ENCODE assay signal across 14 cellular contexts in genomic region chr16:89446975-89447293, GRCh38. TPM values are rescaled to one million over a fixed set of nuclear protein-coding genes. Genes with fewer than 3 reads are reported as not detected.
DNase-seq lines count a peak whose midpoint lies in the region; ATAC-seq, FAIRE-seq and TF ChIP-seq lines count a peak whose summit lies in the region.
"Had no signal": no experiment of that assay in that cellular context is flagged by ENCODE, and none has a peak within 500 bp of the region (broad histone marks: within the 10 kb centered on the region; RNA-seq: fewer than 3 reads in every experiment).

No MANE protein-coding gene starts in this region.

- no peak overlapping the region for H3K18ac ChIP-seq in H1 (ENCODE audit: extremely low read depth, low read length)

- H3K27me3 ChIP-seq in H1 (replicated peaks in 1 of 4; ENCODE audit: control insufficient read depth in 3 of 4, extremely low read depth in 1 of 4, insufficient read depth in 3 of 4, low read length in 3 of 4) (no peaks in the 10 kb centered on the region), skeletal muscle satellite cell (ENCODE audit: control insufficient read depth, insufficient read depth, low read length) (no peaks in the 10 kb centered on the region), gastroesophageal sphincter (no peaks in the 10 kb centered on the region)
- H3K27me3 ChIP-seq: MG63 had no signal

- H2AK5ac ChIP-seq in H1 (ENCODE audit: low read depth, low read length), result no peak overlapping the region

- H2AFZ ChIP-seq in H1 (ENCODE audit: low read length), result no peak overlapping the region

- TF ChIP-seq EP300 in H1 (IDR thresholded peaks at IDR 0.05; ENCODE audit: borderline replicate concordance in 1 of 2, low read depth in 2 of 2, low read length in 2 of 2) (no peak), gastroesophageal sphincter (IDR thresholded peaks at IDR 0.05) (no peak)

- H3K23ac ChIP-seq in H1 (ENCODE audit: insufficient read length), result no peak overlapping the region

- H3K27ac Mint-ChIP-seq in activated naive CD4-positive, alpha-beta T cell treated with anti-CD3 and anti-CD28 coated beads for 36 hours, result peak overlapping the region; percentile 71
- H3K27ac Mint-ChIP-seq in WTC11, result peak overlapping the region; percentile 90

- H3K79me2 ChIP-seq in H1 (ENCODE audit: control insufficient read depth in 1 of 2, insufficient read depth in 2 of 2, low read length in 2 of 2), result peaks cover 71 to 100% of the 10 kb centered on the region in 2 experiments

- H3K9me3 ChIP-seq in H1 (ENCODE audit: insufficient read depth in 2 of 2, low read depth in 1 of 2, low read length in 1 of 2) (no peaks in the 10 kb centered on the region), skeletal muscle satellite cell (replicated peaks; ENCODE audit: low read length) (no peaks in the 10 kb centered on the region), gastroesophageal sphincter (no peaks in the 10 kb centered on the region)
- H3K9me3 ChIP-seq: MG63 had no signal

- H3K14ac ChIP-seq in H1 (ENCODE audit: insufficient read length), result no peak overlapping the region

- TF ChIP-seq POLR2A in H1 (IDR thresholded peaks at IDR 0.05; ENCODE audit: control extremely low read depth in 1 of 2, low read depth in 2 of 2, low read length in 2 of 2) (no peak), gastroesophageal sphincter (IDR thresholded peaks at IDR 0.05) (no peak)

- H3K23me2 ChIP-seq in H1 (ENCODE audit: low read depth, low read length), result no peaks in the 10 kb centered on the region

- peak overlapping the region; percentile 7 for H3K4me3 Mint-ChIP-seq in activated naive CD4-positive, alpha-beta T cell treated with anti-CD3 and anti-CD28 coated beads for 36 hours
- H3K4me3 Mint-ChIP-seq in WTC11, result no peak overlapping the region

- H3K9ac ChIP-seq in H1 (replicated peaks in 1 of 4; ENCODE audit: extremely low read depth in 1 of 4, low read depth in 3 of 4, low read length in 3 of 4) (no peak overlapping the region), skeletal muscle satellite cell (ENCODE audit: low read depth, low read length) (no peak overlapping the region)

- H3K4me1 Mint-ChIP-seq in activated naive CD4-positive, alpha-beta T cell treated with anti-CD3 and anti-CD28 coated beads for 36 hours (ENCODE audit: low read depth), result peaks cover 93% of the 10 kb centered on the region
- peaks cover 79% of the 10 kb centered on the region for H3K4me1 Mint-ChIP-seq in WTC11

- no peak for ATAC-seq in WTC11
- no peak for ATAC-seq in HG03095 (IDR thresholded peaks at IDR 0.05; ENCODE audit: unreplicated experiment)
- no peak for ATAC-seq in gastroesophageal sphincter
- ATAC-seq in HG03342 (IDR thresholded peaks at IDR 0.05; ENCODE audit: unreplicated experiment), result no peak
- ATAC-seq: esophagus mucosa had no signal

- H3K4me3 ChIP-seq in H1 (ENCODE audit: extremely low read depth in 1 of 4, insufficient read depth in 2 of 4, low read depth in 3 of 4, low read length in 4 of 4) (no peak overlapping the region), skeletal muscle satellite cell (ENCODE audit: low read length) (peak overlapping the region; percentile 17), gastroesophageal sphincter (no peak overlapping the region)
- H3K4me3 ChIP-seq: lung, MG63 had no signal

- H3K27me3 Mint-ChIP-seq in activated naive CD4-positive, alpha-beta T cell treated with anti-CD3 and anti-CD28 coated beads for 36 hours (ENCODE audit: low read depth), result no peaks in the 10 kb centered on the region
- no peaks in the 10 kb centered on the region for H3K27me3 Mint-ChIP-seq in WTC11 (ENCODE audit: low read depth)

- no peak overlapping the region for H4K91ac ChIP-seq in H1 (replicated peaks; ENCODE audit: insufficient read length, low read length)

- no peak overlapping the region for H3K56ac ChIP-seq in H1 (replicated peaks; ENCODE audit: insufficient read length, low read depth, low read length)

- 0 out of 2 replicates have a peak overlapping the region, but pooled peaks have one; percentile 12 for H3K27ac ChIP-seq in H1 (ENCODE audit: low read depth, low read length)
- H3K27ac ChIP-seq in gastroesophageal sphincter, result no peak overlapping the region

- H3K36me3 ChIP-seq in H1 (ENCODE audit: control insufficient read depth in 2 of 4, insufficient read depth in 4 of 4, low read length in 3 of 4), result no peaks in the 10 kb centered on the region
- H3K36me3 ChIP-seq in skeletal muscle satellite cell (ENCODE audit: insufficient read depth, low read length), result no peaks in the 10 kb centered on the region
- no peaks in the 10 kb centered on the region for H3K36me3 ChIP-seq in gastroesophageal sphincter
- H3K36me3 ChIP-seq: MG63 had no signal

- H2BK20ac ChIP-seq in H1 (ENCODE audit: low read length), result no peak overlapping the region

- no peaks in the 10 kb centered on the region for H3K9me3 Mint-ChIP-seq in activated naive CD4-positive, alpha-beta T cell treated with anti-CD3 and anti-CD28 coated beads for 36 hours
- no peaks in the 10 kb centered on the region for H3K9me3 Mint-ChIP-seq in WTC11

- peaks cover 2% of the 10 kb centered on the region for H3K36me3 Mint-ChIP-seq in activated naive CD4-positive, alpha-beta T cell treated with anti-CD3 and anti-CD28 coated beads for 36 hours (ENCODE audit: low read depth)
- H3K36me3 Mint-ChIP-seq in WTC11, result no peaks in the 10 kb centered on the region

- DNase-seq in activated naive CD4-positive, alpha-beta T cell treated with anti-CD3 and anti-CD28 coated beads for 36 hours, result no peak
- no peak for DNase-seq in activated naive CD4-positive, alpha-beta T cell treated with Interleukin-2 at 50 U/mL for 16 hours
- DNase-seq in WTC11 (ENCODE audit: low spot score) (no peak), H1 (ENCODE audit: low read depth in 1 of 2, low spot score in 2 of 2) (no peak)
- DNase-seq: DMS79 treated with DMSO at 0.1 percent for 48 hours, MG63, SHP77 treated with DMSO at 0.1 percent for 48 hours had no signal

- H2BK5ac ChIP-seq in H1 (ENCODE audit: low read depth, low read length), result peak overlapping the region; percentile 27

- peaks cover 9 to 32% (median 19%) of the 10 kb centered on the region in 4 experiments for H3K4me1 ChIP-seq in H1 (replicated peaks in 1 of 4; ENCODE audit: control insufficient read depth in 3 of 4, insufficient read depth in 4 of 4, low read length in 3 of 4)
- H3K4me1 ChIP-seq in skeletal muscle satellite cell (ENCODE audit: control insufficient read depth, insufficient read depth, low read length), result peaks cover 72% of the 10 kb centered on the region
- H3K4me1 ChIP-seq in gastroesophageal sphincter, result peaks cover 17 to 96% (median 52%) of the 10 kb centered on the region in 3 donors

- no peak for TF ChIP-seq RAD21 in H1 (IDR thresholded peaks at IDR 0.05 in 1 of 2, conservative IDR thresholded peaks at IDR 0.05 in 1 of 2; ENCODE audit: low read depth in 2 of 2, low read length in 2 of 2)

- no peak overlapping the region for H2BK120ac ChIP-seq in H1 (replicated peaks; ENCODE audit: low read depth, low read length)

- H4K5ac ChIP-seq in H1 (ENCODE audit: insufficient read length, low read depth, low read length), result no peak overlapping the region

- CTCF ChIA-PET in activated naive CD4-positive, alpha-beta T cell treated with anti-CD3 and anti-CD28 coated beads for 36 hours (lab: Charles Lee), result interaction anchor here (1.3 to 1.7 kb wide), 2 partner anchors 11 to 24 kb away, joined by 3 to 4 read pairs; no protein-coding TSS in a partner anchor
- CTCF ChIA-PET in WTC11 (lab: Charles Lee), result interaction anchor here (1.1 kb wide), 2 partner anchors 90 to 153 kb away, joined by 4 to 5 read pairs; no protein-coding TSS in a partner anchor
- CTCF ChIA-PET in H1 (lab: Charles Lee; ENCODE audit: partially characterized antibody), result interaction anchor here (0.6 to 2.4 kb wide), 3 partner anchors 19 to 156 kb away, joined by 3 to 6 read pairs (median 3); no protein-coding TSS in a partner anchor

- TF ChIP-seq CTCF in WTC11 (IDR thresholded peaks at IDR 0.05) (no peak), H1 (IDR thresholded peaks at IDR 0.05; ENCODE audit: control extremely low read depth in 1 of 3, insufficient read depth in 1 of 3, low read depth in 1 of 3, low read length in 3 of 3) (no peak), gastroesophageal sphincter (IDR thresholded peaks at IDR 0.05) (no peak)

- FAIRE-seq in H1 (lab: Jason Lieb, UNC), result no peak
- FAIRE-seq: GM12891 had no signal

- H4K20me1 ChIP-seq in H1 (replicated peaks in 1 of 2; ENCODE audit: control insufficient read depth in 1 of 2, insufficient read depth in 2 of 2, low read length in 2 of 2), result peaks cover 57 to 70% of the 10 kb centered on the region in 2 experiments

- H3K79me1 ChIP-seq in H1 (ENCODE audit: low read depth, low read length), result peaks cover 30% of the 10 kb centered on the region

- 82% methylated on average over 6 of the region's 6 CpGs; no CpG with 5 or more reads in 1 of the 2 experiments for WGBS in H1 (ENCODE audit: extremely low coverage in 1 of 2, insufficient coverage in 1 of 2, insufficient read length in 1 of 2, insufficient replicate concordance in 2 of 2, low coverage in 1 of 2, low lambda C conversion rate in 2 of 2, missing lambda C conversion rate in 1 of 2), 2 experiments
- WGBS in gastroesophageal sphincter (ENCODE audit: low coverage in 1 of 2), 2 donors, result 41 to 60% methylated on average over 5 to 6 of the region's 6 CpGs

- POLR2A ChIA-PET in WTC11 (lab: Charles Lee), result no interaction called here
- POLR2A ChIA-PET in H1 (lab: Charles Lee; ENCODE audit: partially characterized antibody), result interaction anchor here (0.8 to 2.8 kb wide), 7 partner anchors 11 to 41 kb away, joined by 3 to 8 read pairs (median 4); no protein-coding TSS in a partner anchor

- H3K4ac ChIP-seq in H1 (replicated peaks; ENCODE audit: insufficient read length, low read depth, low read length), result no peak overlapping the region

- intact Hi-C loops in activated naive CD4-positive, alpha-beta T cell treated with anti-CD3 and anti-CD28 coated beads for 36 hours (cut with micrococcal nuclease), result no loop called here

- H3K4me2 ChIP-seq in H1 (ENCODE audit: insufficient read depth in 1 of 2, low read depth in 2 of 2, low read length in 2 of 2) (no peak overlapping the region), skeletal muscle satellite cell (ENCODE audit: low read length) (peak overlapping the region; percentile 68)

- no peak overlapping the region for H2BK12ac ChIP-seq in H1 (ENCODE audit: low read depth, low read length)

- H4K8ac ChIP-seq in H1 (ENCODE audit: extremely low read depth, insufficient read depth, low read length), result no peak overlapping the region; the same call in 1 of the 2 replicates

- H2BK15ac ChIP-seq in H1 (ENCODE audit: low read length), result no peak overlapping the region

RNA-seq across cellular contexts. Expression of gene ANKRD11, which starts 43.4 kb away (rescaled TPM):
- 100 to 1,000 TPM; 174 to 177 TPM for total RNA-seq in activated naive CD4-positive, alpha-beta T cell treated with anti-CD3 and anti-CD28 coated beads for 36 hours
- total RNA-seq in WTC11 (2021) (142 to 184 TPM (median 146 TPM) in 3 replicates), gastroesophageal sphincter (100 to 1,000 TPM in 2 of 4 donors, 10 to 100 TPM in 2; 67.0 to 107 (median 88.9) TPM)
- total RNA-seq in H1 (2021; fragmentation: NEBNext Ultra II Directional; extraction: Animal tissue kit (Norgen Biotek cat#: 25700)), result 136 and 142 TPM in 2 replicates
- polyA plus RNA-seq in H1 (2011; rRNA removed), result 46.5 and 75.1 TPM in 2 replicates
- polyA plus RNA-seq in H1 (2011; cell fraction: cytosol; rRNA removed), result 55.6 TPM
- 181 TPM for polyA plus RNA-seq in H1 (2011; cell fraction: nucleus; rRNA removed)
- 101 to 124 TPM (median 120 TPM) in 4 replicates for polyA plus RNA-seq in H1 (2012, experiment 1 of 2)
- 42.9 TPM for polyA plus RNA-seq in H1 (2012, experiment 2 of 2)
- 91.9 TPM for polyA plus RNA-seq in H1 (2013, experiment 1 of 2)
- polyA plus RNA-seq in H1 (2013, experiment 2 of 2), result 90.9 TPM
- polyA minus RNA-seq in H1 (2011; rRNA and poly(A)+ RNA removed), result 44.8 and 56.7 TPM in 2 replicates
- polyA minus RNA-seq in H1 (2011; cell fraction: cytosol; rRNA and poly(A)+ RNA removed), result 80.1 TPM
- polyA minus RNA-seq in H1 (2011; cell fraction: nucleus; rRNA and poly(A)+ RNA removed), result 118 TPM
- 53.7 and 63.9 TPM in 2 replicates for total RNA-seq in skeletal muscle satellite cell (2012; rRNA removed)
